In the genomic region with DNA sequence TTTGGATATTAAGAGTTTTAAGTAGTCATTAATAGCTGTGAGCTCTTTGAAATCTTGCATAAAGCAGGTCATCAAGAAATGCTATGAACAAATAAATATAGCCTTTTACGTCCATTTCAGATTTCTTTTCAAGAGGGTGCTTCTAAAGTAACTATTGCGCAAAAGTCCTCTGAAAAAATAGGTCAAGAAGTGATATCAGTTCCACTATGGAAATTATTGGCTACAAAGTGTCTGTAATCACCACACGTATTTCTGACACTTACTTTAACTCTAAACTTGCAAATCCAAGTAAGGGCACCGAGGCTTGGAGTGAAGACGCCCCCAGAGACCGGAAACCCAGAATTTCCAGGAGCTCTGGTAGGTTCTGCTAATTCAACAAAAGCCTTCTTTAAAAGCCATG, we compare ENCODE assay signal across 16 cellular contexts. TPM values are rescaled to one million over a fixed set of nuclear protein-coding genes. Genes with fewer than 3 reads are reported as not detected.
"Had no signal": no experiment of that assay in that cellular context is flagged by ENCODE, and none has a peak within 500 bp of the region (broad histone marks: within the 10 kb centered on the region; RNA-seq: fewer than 3 reads in every experiment).

No MANE protein-coding gene starts in this region.

- H3K4me1 Mint-ChIP-seq: T-helper 17 cell had no signal

- H3K27ac ChIP-seq: SJCRH30 had no signal

- H3K9me3 ChIP-seq: SJCRH30 had no signal

- DNase-seq: KBM-7, NCI-H1092 treated with DMSO at 0.1 percent for 48 hours, NCI-H1436, NCI-H187, NCI-H2029, NCI-H2081 treated with DMSO at 0.1 percent for 48 hours, NCI-H2227 treated with DMSO at 0.1 percent for 48 hours, NCI-H524, NCI-H526 treated with DMSO at 0.1 percent for 48 hours, NCI-H748 treated with DMSO at 0.1 percent for 48 hours, Right ventricle myocardium superior, RPMI8226, SJCRH30, T-helper 1 cell, T-helper 17 cell had no signal

- ATAC-seq: SK-N-SH treated with all-trans-retinoic acid at 6 μM for 48 hours, T-helper 17 cell had no signal

- H3K27ac Mint-ChIP-seq: T-helper 17 cell had no signal

- H3K4me3 Mint-ChIP-seq: T-helper 17 cell had no signal

- H3K27me3 ChIP-seq: SJCRH30 had no signal

- H3K4me3 ChIP-seq: SJCRH30 had no signal

RNA-seq across cellular contexts. Expression of a gene that starts 44.9 kb away (rescaled TPM):
- total RNA-seq: T-helper 17 cell had no signal
